ENCODE assay signal across 7 cellular contexts in genomic region chr1:6486433-6487011, GRCh38. TPM values are rescaled to one million over a fixed set of nuclear protein-coding genes. Genes with fewer than 3 reads are reported as not detected.
A peak's percentile ranks its signal among the peaks of the same experiment; 100 is the strongest.
DNase-seq lines count a peak whose midpoint lies in the region; TF ChIP-seq lines count a peak whose summit lies in the region.

No MANE protein-coding gene starts in this region.

- H3K36me3 Mint-ChIP-seq in activated T-helper 2 cell treated with anti-CD3 and anti-CD28 coated beads, Interferon-gamma antibody, Interleukin-2, Interleukin-4, amounts not matched to agents 10 μg/mL and 5 μg/mL and 100 μg/mL, durations not matched to agents 14 hours and 24 hours and 36 hours (ENCODE audit: low read depth): no peaks in the 10 kb centered on the region

- no peaks in the 10 kb centered on the region for H3K9me3 Mint-ChIP-seq in activated T-helper 2 cell treated with anti-CD3 and anti-CD28 coated beads, Interferon-gamma antibody, Interleukin-2, Interleukin-4, amounts not matched to agents 10 μg/mL and 5 μg/mL and 100 μg/mL, durations not matched to agents 14 hours and 24 hours and 36 hours

- H3K4me3 Mint-ChIP-seq in activated T-helper 2 cell treated with anti-CD3 and anti-CD28 coated beads, Interferon-gamma antibody, Interleukin-2, Interleukin-4, amounts not matched to agents 10 μg/mL and 5 μg/mL and 100 μg/mL, durations not matched to agents 14 hours and 24 hours and 36 hours (ENCODE audit: low read depth): no peak overlapping the region

- H3K27me3 Mint-ChIP-seq in activated T-helper 2 cell treated with anti-CD3 and anti-CD28 coated beads, Interferon-gamma antibody, Interleukin-2, Interleukin-4, amounts not matched to agents 10 μg/mL and 5 μg/mL and 100 μg/mL, durations not matched to agents 14 hours and 24 hours and 36 hours (ENCODE audit: low read depth): peaks cover 36% of the 10 kb centered on the region

- peaks cover 7% of the 10 kb centered on the region for H3K4me1 Mint-ChIP-seq in activated T-helper 2 cell treated with anti-CD3 and anti-CD28 coated beads, Interferon-gamma antibody, Interleukin-2, Interleukin-4, amounts not matched to agents 10 μg/mL and 5 μg/mL and 100 μg/mL, durations not matched to agents 14 hours and 24 hours and 36 hours (ENCODE audit: low read depth)

- peaks cover 100% of the 10 kb centered on the region for H3K27me3 ChIP-seq in neutrophil

- CTCF ChIA-PET in RWPE1 (lab: Yijun Ruan, JAX): interaction anchor here (0.6 to 1.4 kb wide), 9 partner anchors 14 to 265 kb away, joined by 3 to 5 read pairs (median 3); no protein-coding TSS in a partner anchor

- DNase-seq in KG1 (lab: John Stamatoyannopoulos, UW): peak; percentile 90
- peak; percentile 62 for DNase-seq in RWPE1 (ENCODE audit: low spot score)
- peak; percentile 78 for DNase-seq in activated T-helper 2 cell treated with anti-CD3 and anti-CD28 coated beads, Interferon-gamma antibody, Interleukin-2, Interleukin-4, amounts not matched to agents 10 μg/mL and 5 μg/mL and 100 μg/mL, durations not matched to agents 14 hours and 24 hours and 36 hours (ENCODE audit: low spot score)
- DNase-seq in fibroblast of villous mesenchyme (ENCODE audit: low read depth): peak; percentile 73
- DNase-seq in stromal cell of bone marrow (ENCODE audit: low read depth): peak; percentile 63

- intact Hi-C loops in activated T-helper 2 cell treated with anti-CD3 and anti-CD28 coated beads, Interferon-gamma antibody, Interleukin-2, Interleukin-4, amounts not matched to agents 10 μg/mL and 5 μg/mL and 100 μg/mL, durations not matched to agents 14 hours and 24 hours and 36 hours (cut with micrococcal nuclease): loop anchor here (1.0 to 5.0 kb wide), 2 partner anchors 66 to 160 kb away; partner anchors contain the start of gene NOL9

- no peak overlapping the region for H3K27ac Mint-ChIP-seq in activated T-helper 2 cell treated with anti-CD3 and anti-CD28 coated beads, Interferon-gamma antibody, Interleukin-2, Interleukin-4, amounts not matched to agents 10 μg/mL and 5 μg/mL and 100 μg/mL, durations not matched to agents 14 hours and 24 hours and 36 hours

- no peak overlapping the region for H3K4me3 ChIP-seq in fibroblast of villous mesenchyme (ENCODE audit: low read depth, low read length)
- H3K4me3 ChIP-seq in neutrophil (ENCODE audit: low read depth in 1 of 2, low read length in 1 of 2): no peak overlapping the region

- TF ChIP-seq CTCF in GM12872 (IDR thresholded peaks at IDR 0.05; ENCODE audit: insufficient read depth, low read depth, low read length): peak; percentile 99
- TF ChIP-seq CTCF in RWPE1 (conservative IDR thresholded peaks at IDR 0.05; ENCODE audit: low read depth): peak; percentile 92
- TF ChIP-seq CTCF in fibroblast of villous mesenchyme (IDR thresholded peaks at IDR 0.05; ENCODE audit: insufficient read depth, low read depth, low read length): peak; percentile 86
- TF ChIP-seq CTCF in neutrophil (IDR thresholded peaks at IDR 0.05): peak; percentile 52

- peaks cover 0 to 8% of the 10 kb centered on the region in 2 experiments for H3K4me1 ChIP-seq in neutrophil (ENCODE audit: control insufficient read depth in 1 of 2, insufficient read depth in 1 of 2, low read depth in 1 of 2, low read length in 1 of 2)

- peak overlapping the region; percentile 100 for H3K27ac ChIP-seq in RWPE1
- H3K27ac ChIP-seq in neutrophil: no peak overlapping the region

- POLR2A ChIA-PET in RWPE1 (lab: Yijun Ruan, JAX; ENCODE audit: low non-redundant PET): no interaction called here

- H3K36me3 ChIP-seq in neutrophil: no peaks in the 10 kb centered on the region

- H3K9me3 ChIP-seq in neutrophil: no peaks in the 10 kb centered on the region

RNA-seq across cellular contexts. Expression of gene PLEKHG5, which starts 4.9 kb away (rescaled TPM):
- 1.1 and 1.6 TPM in 2 replicates for total RNA-seq in activated T-helper 2 cell treated with anti-CD3 and anti-CD28 coated beads, Interferon-gamma antibody, Interleukin-2, Interleukin-4, amounts not matched to agents 10 μg/mL and 5 μg/mL and 100 μg/mL, durations not matched to agents 14 hours and 24 hours and 36 hours
- total RNA-seq in fibroblast of villous mesenchyme: 7.4 and 11.2 TPM in 2 replicates

RNA-seq across cellular contexts. Expression of gene TNFRSF25, which starts 20.5 kb away (rescaled TPM):
- total RNA-seq in activated T-helper 2 cell treated with anti-CD3 and anti-CD28 coated beads, Interferon-gamma antibody, Interleukin-2, Interleukin-4, amounts not matched to agents 10 μg/mL and 5 μg/mL and 100 μg/mL, durations not matched to agents 14 hours and 24 hours and 36 hours: 88.0 and 89.7 TPM in 2 replicates
- 2.9 and 3.9 TPM in 2 replicates for total RNA-seq in fibroblast of villous mesenchyme

Comparison
In these comparisons a context has a peak if more than half of its experiments do, and no peak if none do; other contexts are left out.
1. RNA of gene TNFRSF25, which starts 20.5 kb away (total RNA-seq): 88.0 to 89.7 TPM in activated T-helper 2 cell treated with anti-CD3 and anti-CD28 coated beads, Interferon-gamma antibody, Interleukin-2, Interleukin-4, amounts not matched to agents 10 μg/mL and 5 μg/mL and 100 μg/mL, durations not matched to agents 14 hours and 24 hours and 36 hours; 2.9 to 3.9 TPM in fibroblast of villous mesenchyme; every median in the first group is over 10 times any median in the second.
2. Peak in every context shown above with its lines, with median percentiles within 50 percentile points of each other: CTCF ChIP-seq and DNase-seq.